Comparison of ENCODE assay signal across 10 cellular contexts in genomic region chr9:33619666-33620404, GRCh38.
DNase-seq lines count a peak whose midpoint lies in the region; ATAC-seq and TF ChIP-seq lines count a peak whose summit lies in the region.
"Had no signal": no experiment of that assay in that cellular context is flagged by ENCODE, and none has a peak within 500 bp of the region (broad histone marks: within the 10 kb centered on the region; RNA-seq: fewer than 3 reads in every experiment).

No MANE protein-coding gene starts in this region.

- DNase-seq in AG10803 (ENCODE audit: low read depth), result peak; percentile 83
- DNase-seq in SJCRH30, result peak in 1 of 2 experiments; percentile 61
- DNase-seq in fibroblast of the conjunctiva (ENCODE audit: low read depth), result peak; percentile 88
- DNase-seq in COLO668 (lab: John Stamatoyannopoulos, UW; ENCODE audit: unreplicated experiment), result no peak
- DNase-seq in ascending aorta (ENCODE audit: low spot score in 2 of 2), result no peak
- DNase-seq in mucosa of gallbladder (ENCODE audit: low spot score), result no peak
- DNase-seq in WTC11 (ENCODE audit: low spot score), result no peak
- DNase-seq: NCI-H524 had no signal

- CTCF ChIA-PET in HEK293 (lab: Yijun Ruan, JAX), result interaction anchor here (0.6 to 15.9 kb wide), 16 partner anchors 11 to 1241 kb away, joined by 3 to 581 read pairs (median 3); no protein-coding TSS in a partner anchor
- CTCF ChIA-PET in WTC11 (lab: Charles Lee), result interaction anchor here (0.7 kb wide), 1 partner anchor 216 kb away, joined by 3 read pairs; no protein-coding TSS in a partner anchor

- no peak overlapping the region for H3K4me3 Mint-ChIP-seq in WTC11

- no peak overlapping the region for H3K27ac Mint-ChIP-seq in WTC11

- POLR2A ChIA-PET in HEK293 (lab: Yijun Ruan, JAX), result no interaction called here
- POLR2A ChIA-PET in WTC11 (lab: Charles Lee), result no interaction called here

- H3K9me3 Mint-ChIP-seq in WTC11, result peaks cover 10% of the 10 kb centered on the region; the same call in 1 of the 2 replicates

- H3K4me1 Mint-ChIP-seq in WTC11, result peaks cover 11% of the 10 kb centered on the region

- TF ChIP-seq CTCF in AG10803 (conservative IDR thresholded peaks at IDR 0.05; ENCODE audit: low read length) (no peak), HEK293 (tag by site-specific recombination; IDR thresholded peaks at IDR 0.05) (no peak), ascending aorta (IDR thresholded peaks at IDR 0.05) (no peak), WTC11 (IDR thresholded peaks at IDR 0.05) (no peak)

- H3K9me3 ChIP-seq in HEK293 (ENCODE audit: control insufficient read depth, insufficient read depth, low read depth, low read length) (no peaks in the 10 kb centered on the region), SJCRH30 (replicated peaks) (no peaks in the 10 kb centered on the region), ascending aorta (no peaks in the 10 kb centered on the region)
- H3K9me3 ChIP-seq: neutrophil had no signal

- intact Hi-C loops in ascending aorta (cut with DNase I), result loop anchor here (10.0 kb wide), 1 partner anchor 235 kb away; no protein-coding TSS in a partner anchor

- H3K27ac ChIP-seq in HEK293 (ENCODE audit: extremely low read depth, low read depth, low read length) (no peak overlapping the region), SJCRH30 (peak overlapping the region; percentile 77), ascending aorta (no peak overlapping the region)
- H3K27ac ChIP-seq: neutrophil had no signal

- H3K36me3 ChIP-seq in HEK293 (ENCODE audit: control insufficient read depth in 2 of 2, insufficient read depth in 1 of 2, low read length in 2 of 2) (no peaks in the 10 kb centered on the region), SJCRH30 (no peaks in the 10 kb centered on the region), ascending aorta (no peaks in the 10 kb centered on the region)
- H3K36me3 ChIP-seq: neutrophil had no signal

- peaks cover 16% of the 10 kb centered on the region for H3K27me3 Mint-ChIP-seq in WTC11 (ENCODE audit: low read depth)

- no peaks in the 10 kb centered on the region for H3K27me3 ChIP-seq in SJCRH30
- no peaks in the 10 kb centered on the region for H3K27me3 ChIP-seq in ascending aorta
- H3K27me3 ChIP-seq: neutrophil had no signal

- ATAC-seq in WTC11, result no peak

- H3K4me3 ChIP-seq in AG10803 (ENCODE audit: low read length) (no peak overlapping the region), HEK293 (ENCODE audit: low read depth, low read length) (no peak overlapping the region), SJCRH30 (no peak overlapping the region), ascending aorta (no peak overlapping the region)

- H3K36me3 Mint-ChIP-seq in WTC11, result no peaks in the 10 kb centered on the region

- H3K4me1 ChIP-seq in HEK293 (ENCODE audit: control insufficient read depth, insufficient read depth, low read length), result no peaks in the 10 kb centered on the region; the same call in 1 of the 2 replicates
- H3K4me1 ChIP-seq in SJCRH30, result peaks cover 32% of the 10 kb centered on the region
- H3K4me1 ChIP-seq in ascending aorta, result no peaks in the 10 kb centered on the region

TF ChIP-seq in HEK293, 187 proteins besides CTCF, POLR2A, EP300 and RAD21:
- TF ChIP-seq ZNF558 (tag by site-specific recombination; IDR thresholded peaks at IDR 0.05), result 0 out of 2 replicates have a peak, but pooled peaks have one; percentile 44
- TF ChIP-seq ZNF692 (tag by site-specific recombination; IDR thresholded peaks at IDR 0.05), result no peak
- TF ChIP-seq, protein P1, sequence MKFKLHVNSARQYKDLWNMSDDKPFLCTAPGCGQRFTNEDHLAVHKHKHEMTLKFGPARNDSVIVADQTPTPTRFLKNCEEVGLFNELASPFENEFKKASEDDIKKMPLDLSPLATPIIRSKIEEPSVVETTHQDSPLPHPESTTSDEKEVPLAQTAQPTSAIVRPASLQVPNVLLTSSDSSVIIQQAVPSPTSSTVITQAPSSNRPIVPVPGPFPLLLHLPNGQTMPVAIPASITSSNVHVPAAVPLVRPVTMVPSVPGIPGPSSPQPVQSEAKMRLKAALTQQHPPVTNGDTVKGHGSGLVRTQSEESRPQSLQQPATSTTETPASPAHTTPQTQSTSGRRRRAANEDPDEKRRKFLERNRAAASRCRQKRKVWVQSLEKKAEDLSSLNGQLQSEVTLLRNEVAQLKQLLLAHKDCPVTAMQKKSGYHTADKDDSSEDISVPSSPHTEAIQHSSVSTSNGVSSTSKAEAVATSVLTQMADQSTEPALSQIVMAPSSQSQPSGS (tag by site-specific recombination; IDR thresholded peaks at IDR 0.05; ENCODE audit: low read depth), result peak; percentile 33; the same call in 1 of the 2 replicates

TF ChIP-seq in WTC11, 78 proteins besides CTCF, POLR2A, EP300 and RAD21 (continues in another document):
- TF ChIP-seq, protein P2, sequence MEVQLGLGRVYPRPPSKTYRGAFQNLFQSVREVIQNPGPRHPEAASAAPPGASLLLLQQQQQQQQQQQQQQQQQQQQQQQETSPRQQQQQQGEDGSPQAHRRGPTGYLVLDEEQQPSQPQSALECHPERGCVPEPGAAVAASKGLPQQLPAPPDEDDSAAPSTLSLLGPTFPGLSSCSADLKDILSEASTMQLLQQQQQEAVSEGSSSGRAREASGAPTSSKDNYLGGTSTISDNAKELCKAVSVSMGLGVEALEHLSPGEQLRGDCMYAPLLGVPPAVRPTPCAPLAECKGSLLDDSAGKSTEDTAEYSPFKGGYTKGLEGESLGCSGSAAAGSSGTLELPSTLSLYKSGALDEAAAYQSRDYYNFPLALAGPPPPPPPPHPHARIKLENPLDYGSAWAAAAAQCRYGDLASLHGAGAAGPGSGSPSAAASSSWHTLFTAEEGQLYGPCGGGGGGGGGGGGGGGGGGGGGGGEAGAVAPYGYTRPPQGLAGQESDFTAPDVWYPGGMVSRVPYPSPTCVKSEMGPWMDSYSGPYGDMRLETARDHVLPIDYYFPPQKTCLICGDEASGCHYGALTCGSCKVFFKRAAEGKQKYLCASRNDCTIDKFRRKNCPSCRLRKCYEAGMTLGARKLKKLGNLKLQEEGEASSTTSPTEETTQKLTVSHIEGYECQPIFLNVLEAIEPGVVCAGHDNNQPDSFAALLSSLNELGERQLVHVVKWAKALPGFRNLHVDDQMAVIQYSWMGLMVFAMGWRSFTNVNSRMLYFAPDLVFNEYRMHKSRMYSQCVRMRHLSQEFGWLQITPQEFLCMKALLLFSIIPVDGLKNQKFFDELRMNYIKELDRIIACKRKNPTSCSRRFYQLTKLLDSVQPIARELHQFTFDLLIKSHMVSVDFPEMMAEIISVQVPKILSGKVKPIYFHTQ (CRISPR knock-in tag; IDR thresholded peaks at IDR 0.05), result no peak
- TF ChIP-seq ZNF396 (CRISPR knock-in tag; IDR thresholded peaks at IDR 0.05; ENCODE audit: borderline replicate concordance) (no peak), NFE2L1 (CRISPR knock-in tag; IDR thresholded peaks at IDR 0.05) (no peak), E2F5 (CRISPR knock-in tag; IDR thresholded peaks at IDR 0.05) (no peak), ZNF219 (CRISPR knock-in tag; IDR thresholded peaks at IDR 0.05; ENCODE audit: borderline replicate concordance) (no peak), E2F4 (CRISPR knock-in tag; IDR thresholded peaks at IDR 0.05; ENCODE audit: borderline replicate concordance, low read depth) (no peak)
- TF ChIP-seq, protein P3, sequence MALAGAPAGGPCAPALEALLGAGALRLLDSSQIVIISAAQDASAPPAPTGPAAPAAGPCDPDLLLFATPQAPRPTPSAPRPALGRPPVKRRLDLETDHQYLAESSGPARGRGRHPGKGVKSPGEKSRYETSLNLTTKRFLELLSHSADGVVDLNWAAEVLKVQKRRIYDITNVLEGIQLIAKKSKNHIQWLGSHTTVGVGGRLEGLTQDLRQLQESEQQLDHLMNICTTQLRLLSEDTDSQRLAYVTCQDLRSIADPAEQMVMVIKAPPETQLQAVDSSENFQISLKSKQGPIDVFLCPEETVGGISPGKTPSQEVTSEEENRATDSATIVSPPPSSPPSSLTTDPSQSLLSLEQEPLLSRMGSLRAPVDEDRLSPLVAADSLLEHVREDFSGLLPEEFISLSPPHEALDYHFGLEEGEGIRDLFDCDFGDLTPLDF (CRISPR knock-in tag; IDR thresholded peaks at IDR 0.05), result no peak

Comparison
In these comparisons a context has a peak if more than half of its experiments do, and no peak if none do; other contexts are left out.
1. DNase-seq: peak in AG10803 (single experiment) and fibroblast of the conjunctiva (single experiment); none in COLO668 (single experiment), ascending aorta (0 of 2), mucosa of gallbladder (single experiment) and WTC11 (single experiment).